7 cellular contexts compared by ENCODE assay signal in genomic region chr9:115117999-115118470, GRCh38. TPM values are rescaled to one million over a fixed set of nuclear protein-coding genes. Genes with fewer than 3 reads are reported as not detected.
DNase-seq lines count a peak whose midpoint lies in the region; TF ChIP-seq lines count a peak whose summit lies in the region.

TNC (minus strand) TSS chr9:115118157; CDS start chr9:115091018, 27,139 bp downstream.

- peaks cover 0 to 1% (median 0%) of the 10 kb centered on the region in 5 donors for H3K9me3 Mint-ChIP-seq in CD8-positive, alpha-beta memory T cell

- H3K4me3 ChIP-seq in HUES64 (ENCODE audit: low read length): peak within 1 kb of the TSS; percentile 60
- peak within 1 kb of the TSS; percentile 41 for H3K4me3 ChIP-seq in cardiac muscle cell
- H3K4me3 ChIP-seq in CD8-positive, alpha-beta memory T cell (ENCODE audit: low read length): no peak within 1 kb of the TSS

- peak; percentile 65 to 78 for DNase-seq in cardiac muscle cell (ENCODE audit: low read depth in 1 of 2, low spot score in 1 of 2)
- DNase-seq in posterior cingulate gyrus: peak in 9 of 10 donors; percentile 9 to 92 (median 40)
- no peak for DNase-seq in NOMO-1 treated with DMSO at 0.1 percent for 48 hours (lab: John Stamatoyannopoulos, UW; ENCODE audit: unreplicated experiment)
- no peak for DNase-seq in CD8-positive, alpha-beta memory T cell
- DNase-seq in NCI-H774 (lab: John Stamatoyannopoulos, UW): no peak

- H3K36me3 ChIP-seq in HUES64 (ENCODE audit: insufficient read depth, low read length) (peaks cover 4% of the 10 kb centered on the region; the same call in 1 of the 2 replicates), cardiac muscle cell (no peaks in the 10 kb centered on the region)
- H3K36me3 ChIP-seq in CD8-positive, alpha-beta memory T cell (ENCODE audit: insufficient read depth, low read length): no peaks in the 10 kb centered on the region

- H3K9me3 ChIP-seq in HUES64 (ENCODE audit: insufficient read depth, low read depth, low read length) (no peaks in the 10 kb centered on the region), cardiac muscle cell (ENCODE audit: low read depth) (no peaks in the 10 kb centered on the region)
- no peaks in the 10 kb centered on the region for H3K9me3 ChIP-seq in CD8-positive, alpha-beta memory T cell (ENCODE audit: low read length)

- TF ChIP-seq CTCF in VCaP (conservative IDR thresholded peaks at IDR 0.05) (no peak), cardiac muscle cell (IDR thresholded peaks at IDR 0.05; ENCODE audit: low read depth, low read length) (no peak)

- peaks cover 70% of the 10 kb centered on the region for H3K27me3 ChIP-seq in HUES64 (ENCODE audit: insufficient read depth, low read length)
- H3K27me3 ChIP-seq in cardiac muscle cell: no peaks in the 10 kb centered on the region
- peaks cover 6% of the 10 kb centered on the region for H3K27me3 ChIP-seq in CD8-positive, alpha-beta memory T cell (ENCODE audit: insufficient read depth, low read length, poor library complexity, severe bottlenecking)

- under 1% methylated on average over 29 of the region's 29 CpGs for WGBS in HUES64

- intact Hi-C loops in posterior cingulate gyrus (cut with DNase I): no loop called here

- POLR2A ChIA-PET in CD8-positive, alpha-beta memory T cell (lab: Charles Lee): no interaction called here

- no peak within 1 kb of the TSS for H3K27ac Mint-ChIP-seq in CD8-positive, alpha-beta memory T cell

- peak within 1 kb of the TSS; percentile 69; the same call in 1 of the 2 replicates for H3K27ac ChIP-seq in HUES64 (ENCODE audit: low read depth, low read length)
- peak within 1 kb of the TSS; percentile 27 for H3K27ac ChIP-seq in VCaP
- no peak within 1 kb of the TSS for H3K27ac ChIP-seq in cardiac muscle cell
- no peak within 1 kb of the TSS for H3K27ac ChIP-seq in CD8-positive, alpha-beta memory T cell (ENCODE audit: low read depth, low read length)

- CTCF ChIA-PET in CD8-positive, alpha-beta memory T cell (lab: Charles Lee): no interaction called here

- peak within 1 kb of the TSS; percentile 44 for H3K9ac ChIP-seq in HUES64 (ENCODE audit: low read depth, low read length)

- H3K36me3 Mint-ChIP-seq in CD8-positive, alpha-beta memory T cell: no peaks in the 10 kb centered on the region

- no peak within 1 kb of the TSS for H3K4me3 Mint-ChIP-seq in CD8-positive, alpha-beta memory T cell

- peaks cover 43% of the 10 kb centered on the region for H3K4me1 ChIP-seq in HUES64 (ENCODE audit: insufficient read depth, low read length)
- H3K4me1 ChIP-seq in cardiac muscle cell (ENCODE audit: low read depth): no peaks in the 10 kb centered on the region
- H3K4me1 ChIP-seq in CD8-positive, alpha-beta memory T cell (ENCODE audit: insufficient read depth, low read length): no peaks in the 10 kb centered on the region

- peaks cover 47 to 85% of the 10 kb centered on the region in 2 donors for H3K27me3 Mint-ChIP-seq in CD8-positive, alpha-beta memory T cell

- peaks cover 0 to 7% (median 0%) of the 10 kb centered on the region in 3 donors for H3K4me1 Mint-ChIP-seq in CD8-positive, alpha-beta memory T cell

RNA-seq across cellular contexts. Expression of gene TNC, which starts in this region (rescaled TPM):
- polyA plus RNA-seq in HUES64 (2013, experiment 1 of 2): 20.7 TPM
- polyA plus RNA-seq in HUES64 (2013, experiment 2 of 2): 22.8 TPM
- total RNA-seq in cardiac muscle cell: 29.7 and 39.2 TPM in 2 replicates
- 7.4 and 23.9 TPM in 2 replicates for polyA plus RNA-seq in cardiac muscle cell
- total RNA-seq in CD8-positive, alpha-beta memory T cell: 1 to 10 TPM; 1.2 to 1.4 TPM
- not detected for polyA plus RNA-seq in CD8-positive, alpha-beta memory T cell

Comparison
In these comparisons a context has a peak if more than half of its experiments do, and no peak if none do; other contexts are left out.
1. RNA of gene TNC (total RNA-seq): 29.7 to 39.2 TPM in cardiac muscle cell; 1.2 to 1.4 TPM in CD8-positive, alpha-beta memory T cell; every median in the first group is over 10 times any median in the second.
2. H3K27ac ChIP-seq: peak in HUES64 (single experiment) and VCaP (single experiment); none in cardiac muscle cell (single experiment) and CD8-positive, alpha-beta memory T cell (single experiment).
3. DNase-seq: peak in cardiac muscle cell (2 of 2) and posterior cingulate gyrus (9 of 10); none in NOMO-1 treated with DMSO at 0.1 percent for 48 hours (single experiment), CD8-positive, alpha-beta memory T cell (0 of 5) and NCI-H774 (single experiment).